1 cellular context compared by ENCODE assay signal in the genomic region with DNA sequence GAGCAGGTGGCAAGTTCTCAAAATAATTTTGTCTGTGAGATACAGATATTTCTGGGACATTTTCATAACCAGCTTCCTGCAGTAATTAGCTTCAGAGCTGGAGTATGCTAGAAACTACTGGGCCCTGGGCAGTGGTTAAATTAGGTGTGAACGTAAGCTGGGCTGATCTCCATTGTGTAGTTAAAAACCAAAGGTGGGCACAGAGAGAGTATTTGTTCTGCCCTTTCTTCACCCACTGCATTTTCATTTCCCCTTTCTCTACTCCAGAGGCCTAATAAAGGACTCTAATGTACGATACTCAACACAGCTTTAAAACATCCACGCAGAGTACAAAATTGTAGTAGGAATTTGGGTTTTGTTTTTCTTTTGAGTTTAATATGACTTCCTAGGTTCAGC.
TF ChIP-seq lines count a peak whose summit lies in the region.

No MANE protein-coding gene starts in this region.

TF ChIP-seq in HepG2, 621 proteins besides CTCF, POLR2A, EP300 and RAD21 (continued from another document):
- TF ChIP-seq PRDM15 (CRISPR knock-in tag; IDR thresholded peaks at IDR 0.05) (no peak), RXRA (CRISPR knock-in tag; IDR thresholded peaks at IDR 0.05) (no peak), FOXO1 (CRISPR knock-in tag; IDR thresholded peaks at IDR 0.05) (no peak), KLF11 (CRISPR knock-in tag; IDR thresholded peaks at IDR 0.05) (no peak), MIXL1 (CRISPR knock-in tag; IDR thresholded peaks at IDR 0.05) (no peak), ZSCAN20 (CRISPR knock-in tag; IDR thresholded peaks at IDR 0.05; ENCODE audit: borderline replicate concordance) (no peak), SUZ12 (IDR thresholded peaks at IDR 0.05; ENCODE audit: low read depth, low read length) (no peak)
- TF ChIP-seq, protein P1, sequence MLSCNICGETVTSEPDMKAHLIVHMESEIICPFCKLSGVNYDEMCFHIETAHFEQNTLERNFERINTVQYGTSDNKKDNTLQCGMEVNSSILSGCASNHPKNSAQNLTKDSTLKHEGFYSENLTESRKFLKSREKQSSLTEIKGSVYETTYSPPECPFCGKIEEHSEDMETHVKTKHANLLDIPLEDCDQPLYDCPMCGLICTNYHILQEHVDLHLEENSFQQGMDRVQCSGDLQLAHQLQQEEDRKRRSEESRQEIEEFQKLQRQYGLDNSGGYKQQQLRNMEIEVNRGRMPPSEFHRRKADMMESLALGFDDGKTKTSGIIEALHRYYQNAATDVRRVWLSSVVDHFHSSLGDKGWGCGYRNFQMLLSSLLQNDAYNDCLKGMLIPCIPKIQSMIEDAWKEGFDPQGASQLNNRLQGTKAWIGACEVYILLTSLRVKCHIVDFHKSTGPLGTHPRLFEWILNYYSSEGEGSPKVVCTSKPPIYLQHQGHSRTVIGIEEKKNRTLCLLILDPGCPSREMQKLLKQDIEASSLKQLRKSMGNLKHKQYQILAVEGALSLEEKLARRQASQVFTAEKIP (CRISPR knock-in tag; IDR thresholded peaks at IDR 0.05; ENCODE audit: borderline replicate concordance): no peak
